9 cellular contexts compared by ENCODE assay signal in the genomic region with DNA sequence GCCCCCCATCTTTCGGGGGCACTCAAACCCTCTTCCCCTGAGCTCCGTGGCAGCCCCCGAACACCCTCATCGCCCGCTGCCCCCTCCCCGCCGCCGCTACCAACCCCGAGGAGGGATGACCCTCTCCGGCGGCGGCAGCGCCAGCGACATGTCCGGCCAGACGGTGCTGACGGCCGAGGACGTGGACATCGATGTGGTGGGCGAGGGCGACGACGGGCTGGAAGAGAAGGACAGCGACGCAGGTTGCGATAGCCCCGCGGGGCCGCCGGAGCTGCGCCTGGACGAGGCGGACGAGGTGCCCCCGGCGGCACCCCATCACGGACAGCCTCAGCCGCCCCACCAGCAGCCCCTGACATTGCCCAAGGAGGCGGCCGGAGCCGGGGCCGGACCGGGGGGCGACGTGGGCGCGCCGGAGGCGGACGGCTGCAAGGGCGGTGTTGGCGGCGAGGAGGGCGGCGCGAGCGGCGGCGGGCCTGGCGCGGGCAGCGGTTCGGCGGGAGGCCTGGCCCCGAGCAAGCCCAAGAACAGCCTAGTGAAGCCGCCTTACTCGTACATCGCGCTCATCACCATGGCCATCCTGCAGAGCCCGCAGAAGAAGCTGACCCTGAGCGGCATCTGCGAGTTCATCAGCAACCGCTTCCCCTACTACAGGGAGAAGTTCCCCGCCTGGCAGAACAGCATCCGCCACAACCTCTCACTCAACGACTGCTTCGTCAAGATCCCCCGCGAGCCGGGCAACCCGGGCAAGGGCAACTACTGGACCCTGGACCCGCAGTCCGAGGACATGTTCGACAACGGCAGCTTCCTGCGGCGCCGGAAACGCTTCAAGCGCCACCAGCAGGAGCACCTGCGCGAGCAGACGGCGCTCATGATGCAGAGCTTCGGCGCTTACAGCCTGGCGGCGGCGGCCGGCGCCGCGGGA. TPM values are rescaled to one million over a fixed set of nuclear protein-coding genes. Genes with fewer than 3 reads are reported as not detected.
DNase-seq lines count a peak whose midpoint lies in the region; ATAC-seq and TF ChIP-seq lines count a peak whose summit lies in the region.
"Had no signal": no experiment of that assay in that cellular context is flagged by ENCODE, and none has a peak within 500 bp of the region (broad histone marks: within the 10 kb centered on the region; RNA-seq: fewer than 3 reads in every experiment).

No MANE protein-coding gene starts in this region.

- peak overlapping the region; percentile 45 for H3K4me3 ChIP-seq in BE2C (ENCODE audit: low read depth, low read length)
- H3K4me3 ChIP-seq in HAP-1 = peak overlapping the region; percentile 46
- peak overlapping the region; percentile 83 for H3K4me3 ChIP-seq in SJCRH30

- H3K27me3 Mint-ChIP-seq in natural killer cell (ENCODE audit: low read depth in 2 of 2) = peaks cover 71 to 73% of the 10 kb centered on the region in 2 donors

- H3K4me3 Mint-ChIP-seq in natural killer cell = peak overlapping the region; percentile 89

- H3K9me3 Mint-ChIP-seq in natural killer cell = peaks cover 3 to 7% of the 10 kb centered on the region in 2 donors

- DNase-seq in BE2C (peak; percentile 18), HAP-1 (ENCODE audit: low spot score in 2 of 2) (peak; percentile 22 to 68), SJCRH30 (peak; percentile 30 to 44), dermis blood vessel endothelial cell (peak; percentile 34), natural killer cell (peak; percentile 39), globus pallidus (ENCODE audit: low spot score) (no peak)

- H3K4me1 Mint-ChIP-seq in natural killer cell = peaks cover 31 to 38% of the 10 kb centered on the region in 2 donors

- H3K4me1 ChIP-seq in BE2C (no peaks in the 10 kb centered on the region), HAP-1 (peaks cover 6% of the 10 kb centered on the region), SJCRH30 (no peaks in the 10 kb centered on the region)

- ATAC-seq in natural killer cell (peak; percentile 51 to 63 (median 59)), HG03378 (IDR thresholded peaks at IDR 0.05; ENCODE audit: unreplicated experiment) (no peak), HG02981 (IDR thresholded peaks at IDR 0.05; ENCODE audit: unreplicated experiment) (no peak)

- H3K27ac Mint-ChIP-seq in natural killer cell = no peak overlapping the region

- H3K27me3 ChIP-seq in BE2C (peaks cover 100% of the 10 kb centered on the region), HAP-1 (ENCODE audit: low read depth) (no peaks in the 10 kb centered on the region; the same call in 1 of the 2 replicates), SJCRH30 (no peaks in the 10 kb centered on the region; the same call in 1 of the 2 replicates)

- peaks cover 29% of the 10 kb centered on the region for H3K36me3 Mint-ChIP-seq in natural killer cell

- H3K27ac ChIP-seq in SJCRH30 = no peak overlapping the region
- H3K27ac ChIP-seq: thyroid gland had no signal

- in situ Hi-C loops in HAP-1 (cut with MboI; ENCODE audit: low sequenced_read_pairs) = no loop called here

- intact Hi-C loops in natural killer cell (cut with micrococcal nuclease) = no loop called here

- H3K9me3 ChIP-seq in BE2C (no peaks in the 10 kb centered on the region), HAP-1 (no peaks in the 10 kb centered on the region), SJCRH30 (replicated peaks) (no peaks in the 10 kb centered on the region; the same call in 1 of the 2 replicates)
- H3K9me3 ChIP-seq: thyroid gland had no signal

- TF ChIP-seq CTCF in BE2C (IDR thresholded peaks at IDR 0.05; ENCODE audit: low read depth, low read length) = no peak
- TF ChIP-seq CTCF in natural killer cell (IDR thresholded peaks at IDR 0.05) = no peak

- no peaks in the 10 kb centered on the region for H3K36me3 ChIP-seq in BE2C
- no peaks in the 10 kb centered on the region for H3K36me3 ChIP-seq in HAP-1 (replicated peaks)
- H3K36me3 ChIP-seq in SJCRH30 = no peaks in the 10 kb centered on the region
- H3K36me3 ChIP-seq: thyroid gland had no signal

RNA-seq across cellular contexts. Expression of gene FOXD3, which starts 0.8 kb away (rescaled TPM):
- not detected for polyA plus RNA-seq in BE2C (2012; ENCODE audit: insufficient read depth, insufficient read length, low read depth)
- total RNA-seq in SJCRH30 (2014; rRNA removed; shearing (Covaris generic)) = 0.18 and 0.55 TPM in 2 replicates
- total RNA-seq in dermis blood vessel endothelial cell (not detected in 2 replicates), natural killer cell (not detected)

RNA-seq across cellular contexts. Expression of gene ALG6, which starts 44.2 kb away (rescaled TPM):
- polyA plus RNA-seq in BE2C (2012; ENCODE audit: insufficient read depth, insufficient read length, low read depth) = 1.9 TPM
- total RNA-seq in SJCRH30 (2014; rRNA removed; shearing (Covaris generic)) = 27.1 and 37.1 TPM in 2 replicates
- total RNA-seq in dermis blood vessel endothelial cell (13.8 and 20.8 TPM in 2 replicates), natural killer cell (10 to 100 TPM; 21.3 to 28.0 (median 23.4) TPM)

Comparison
In these comparisons a context has a peak if more than half of its experiments do, and no peak if none do; other contexts are left out.
1. ATAC-seq: peak in natural killer cell (3 of 3); none in HG03378 (single experiment) and HG02981 (single experiment).
2. Peak in every context shown above with its lines, with median percentiles within 50 percentile points of each other: H3K4me3 ChIP-seq.